In genomic region chr20:62333820-62334595, GRCh38 we compare ENCODE assay signal across 1 cellular context.
TF ChIP-seq lines count a peak whose summit lies in the region.

No MANE protein-coding gene starts in this region.

TF ChIP-seq in HEK293, 187 proteins besides CTCF, POLR2A, EP300 and RAD21:
- 0 out of 2 replicates have a peak, but pooled peaks have one; percentile 12 for TF ChIP-seq GLIS2 (tag by site-specific recombination; IDR thresholded peaks at IDR 0.05)
- TF ChIP-seq ZNF549 (tag by site-specific recombination; IDR thresholded peaks at IDR 0.05): no peak
- TF ChIP-seq ZBTB44 (tag by site-specific recombination; IDR thresholded peaks at IDR 0.05): no peak
- TF ChIP-seq ZNF394 (tag by site-specific recombination; IDR thresholded peaks at IDR 0.05; ENCODE audit: borderline replicate concordance): no peak
